Comparison of ENCODE assay signal across 19 cellular contexts in the genomic region with DNA sequence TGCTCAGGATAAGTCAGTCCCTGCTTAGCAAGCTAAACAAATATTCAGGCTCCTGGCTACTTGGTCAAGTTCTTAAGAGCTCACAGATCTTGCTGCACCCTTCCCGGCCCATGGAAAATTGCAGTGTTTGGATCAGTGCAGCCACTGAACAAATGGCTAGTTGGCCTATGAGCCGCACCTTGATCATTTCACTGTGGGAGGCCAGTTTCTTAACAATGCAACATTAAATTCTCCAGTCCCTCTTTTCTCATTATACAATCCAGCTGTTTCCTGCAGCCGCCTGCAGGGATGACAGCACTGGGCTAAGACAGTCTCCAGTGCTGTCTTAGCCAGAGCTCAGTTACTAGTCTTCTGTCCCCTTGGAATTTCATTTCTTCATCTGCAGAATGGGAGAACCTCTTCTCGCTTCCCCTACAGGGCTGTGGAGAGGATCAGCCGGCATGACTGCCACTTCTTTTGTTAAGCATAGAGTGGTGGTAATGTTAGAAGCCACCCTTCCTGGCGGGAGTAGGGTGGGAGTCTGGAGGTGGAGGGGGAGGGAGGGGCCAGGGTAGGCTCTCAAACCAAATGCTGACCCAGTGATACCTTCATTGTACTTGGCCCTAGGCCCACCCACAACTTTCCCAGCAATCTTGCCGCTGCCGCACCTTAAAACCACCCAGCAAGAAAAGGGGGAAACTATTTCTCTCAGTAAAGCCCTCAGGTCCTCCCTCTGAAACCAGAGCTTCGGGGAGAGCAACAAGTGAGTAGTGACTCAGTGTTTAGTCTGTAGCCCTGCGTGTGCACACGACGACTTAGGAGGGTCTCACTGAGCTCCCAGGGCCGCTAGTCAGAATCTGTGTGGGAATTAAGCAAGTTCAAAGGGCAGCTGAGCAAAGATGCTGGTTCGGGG.
DNase-seq lines count a peak whose midpoint lies in the region; ATAC-seq and TF ChIP-seq lines count a peak whose summit lies in the region.
"Had no signal": no experiment of that assay in that cellular context is flagged by ENCODE, and none has a peak within 500 bp of the region (broad histone marks: within the 10 kb centered on the region; RNA-seq: fewer than 3 reads in every experiment).

No MANE protein-coding gene starts in this region.

- no peak overlapping the region for H3K27ac ChIP-seq in brain microvascular endothelial cell
- peak overlapping the region; percentile 87 for H3K27ac ChIP-seq in smooth muscle cell (ENCODE audit: low read depth)
- H3K27ac ChIP-seq: 22Rv1, neutrophil, RWPE1, spleen had no signal

- no peak overlapping the region for H2AFZ ChIP-seq in smooth muscle cell (ENCODE audit: low read depth)

- H3K9ac ChIP-seq in smooth muscle cell (ENCODE audit: low read depth) = peak overlapping the region; percentile 60

- ATAC-seq in GM18909 (IDR thresholded peaks at IDR 0.05; ENCODE audit: poor library complexity, unreplicated experiment) = no peak
- ATAC-seq in HG02588 (IDR thresholded peaks at IDR 0.05; ENCODE audit: unreplicated experiment) = no peak
- ATAC-seq: activated T-helper 17 cell treated with anti-CD3 and anti-CD28 coated beads, Interleukin-2, amount 50 U/mL, for 72 hours had no signal

- peak overlapping the region; percentile 58 for H3K4me2 ChIP-seq in smooth muscle cell

- WGBS in smooth muscle cell (ENCODE audit: low lambda C conversion rate) = 11% methylated on average over 14 of the region's 14 CpGs

- TF ChIP-seq CTCF in brain microvascular endothelial cell (IDR thresholded peaks at IDR 0.05; ENCODE audit: low read depth, low read length, missing control alignments) (no peak), smooth muscle cell (IDR thresholded peaks at IDR 0.05; ENCODE audit: borderline replicate concordance, insufficient read depth, poor library complexity, severe bottlenecking) (no peak)

- H3K4me3 ChIP-seq in brain microvascular endothelial cell (ENCODE audit: low read depth, low read length) = no peak overlapping the region
- no peak overlapping the region for H3K4me3 ChIP-seq in smooth muscle cell
- H3K4me3 ChIP-seq: spleen had no signal

- peak; percentile 18 for DNase-seq in NCI-H748 (lab: John Stamatoyannopoulos, UW; ENCODE audit: unreplicated experiment)
- no peak for DNase-seq in NCI-H748 treated with DMSO at 0.1 percent for 48 hours (lab: John Stamatoyannopoulos, UW)
- peak; percentile 27 for DNase-seq in brain microvascular endothelial cell
- peak; percentile 34 for DNase-seq in iPS-NIHi11 (ENCODE audit: low spot score)
- DNase-seq in smooth muscle cell (lab: John Stamatoyannopoulos, UW; ENCODE audit: unreplicated experiment) = no peak
- DNase-seq in globus pallidus (ENCODE audit: low spot score) = no peak
- DNase-seq: activated CD4-positive, alpha-beta memory T cell treated with anti-CD3 and anti-CD28 coated beads for 36 hours; CD8-positive, alpha-beta memory T cell; GF-D8; KG1; NCI-H146; NCI-H510A; spleen had no signal

- no peaks in the 10 kb centered on the region for H4K20me1 ChIP-seq in smooth muscle cell (ENCODE audit: low read depth)

- H3K4me1 ChIP-seq in smooth muscle cell (ENCODE audit: low read depth) = peaks cover 13% of the 10 kb centered on the region
- H3K4me1 ChIP-seq: spleen had no signal

- H3K27me3 ChIP-seq in brain microvascular endothelial cell (replicated peaks) (no peaks in the 10 kb centered on the region), smooth muscle cell (ENCODE audit: low read depth) (no peaks in the 10 kb centered on the region)
- H3K27me3 ChIP-seq: neutrophil had no signal

- no peaks in the 10 kb centered on the region for H3K36me3 ChIP-seq in brain microvascular endothelial cell (replicated peaks)
- H3K36me3 ChIP-seq in smooth muscle cell (ENCODE audit: low read depth) = no peaks in the 10 kb centered on the region
- H3K36me3 ChIP-seq: neutrophil, spleen had no signal

- no peaks in the 10 kb centered on the region for H3K79me2 ChIP-seq in smooth muscle cell (ENCODE audit: low read depth)

- peaks cover 14% of the 10 kb centered on the region for H3F3A ChIP-seq in smooth muscle cell (ENCODE audit: low read depth)

- H3K9me3 ChIP-seq in smooth muscle cell (replicated peaks; ENCODE audit: low read depth) = no peaks in the 10 kb centered on the region
- H3K9me3 ChIP-seq: neutrophil, spleen had no signal

- in situ Hi-C loops in brain microvascular endothelial cell (cut with HindIII; ENCODE audit: low pct_ligation_motif_present, low sequenced_read_pairs) = no loop called here

Comparison
In these comparisons a context has a peak if more than half of its experiments do, and no peak if none do; other contexts are left out.
1. DNase-seq: peak in NCI-H748 (single experiment), brain microvascular endothelial cell (single experiment) and iPS-NIHi11 (single experiment); none in NCI-H748 treated with DMSO at 0.1 percent for 48 hours (single experiment), smooth muscle cell (single experiment) and globus pallidus (single experiment).